In genomic region chr18:62714671-62715438, GRCh38 we compare ENCODE assay signal across 8 cellular contexts. TPM values are rescaled to one million over a fixed set of nuclear protein-coding genes. Genes with fewer than 3 reads are reported as not detected.
DNase-seq lines count a peak whose midpoint lies in the region; ATAC-seq, FAIRE-seq and TF ChIP-seq lines count a peak whose summit lies in the region.

No MANE protein-coding gene starts in this region.

- H3K79me2 ChIP-seq in astrocyte (ENCODE audit: insufficient read depth, low read length): peaks cover 37% of the 10 kb centered on the region

- peak; percentile 76 for FAIRE-seq in astrocyte (lab: Jason Lieb, UNC)
- FAIRE-seq in urothelium cell line (lab: Jason Lieb, UNC): no peak

- no peaks in the 10 kb centered on the region for H3K27me3 Mint-ChIP-seq in astrocyte (ENCODE audit: low read depth, unreplicated experiment)

- TF ChIP-seq POLR2A in GM18505 (IDR thresholded peaks at IDR 0.05; ENCODE audit: borderline replicate concordance, extremely low read depth, insufficient read depth, insufficient read length): no peak

- H3K4me3 ChIP-seq in astrocyte (ENCODE audit: insufficient read depth, low read depth, low read length): peak overlapping the region; percentile 52
- H3K4me3 ChIP-seq in right cardiac atrium (ENCODE audit: low read length): peak overlapping the region; percentile 90
- H3K4me3 ChIP-seq in psoas muscle: peak overlapping the region; percentile 79

- H3K9me3 ChIP-seq in astrocyte (ENCODE audit: insufficient read depth, low read depth, low read length) (no peaks in the 10 kb centered on the region), right cardiac atrium (ENCODE audit: control insufficient read depth, low read length) (no peaks in the 10 kb centered on the region), psoas muscle (no peaks in the 10 kb centered on the region)

- H3K4me2 ChIP-seq in astrocyte (ENCODE audit: low read length): peak overlapping the region; percentile 95

- H3K4me1 Mint-ChIP-seq in astrocyte (ENCODE audit: low read depth, unreplicated experiment): peaks cover 6% of the 10 kb centered on the region

- H3K27ac ChIP-seq in astrocyte (ENCODE audit: low read depth, low read length): peak overlapping the region; percentile 83
- peak overlapping the region; percentile 95 for H3K27ac ChIP-seq in right cardiac atrium (ENCODE audit: low read length)
- H3K27ac ChIP-seq in psoas muscle: peak overlapping the region; percentile 88

- DNase-seq in NCI-H187 treated with DMSO at 0.1 percent for 48 hours (lab: John Stamatoyannopoulos, UW): peak; percentile 97
- peak; percentile 89 for DNase-seq in T-helper 22 cell (ENCODE audit: low read depth)
- DNase-seq in astrocyte (ENCODE audit: low read depth): peak; percentile 99
- peak; percentile 100 for DNase-seq in right cardiac atrium
- DNase-seq in psoas muscle: peak; percentile 100
- peak; percentile 94 for DNase-seq in urothelium cell line (ENCODE audit: low spot score)

- peak overlapping the region; percentile 85 for H3K4me3 Mint-ChIP-seq in astrocyte (ENCODE audit: unreplicated experiment)

- intact Hi-C loops in right cardiac atrium (cut with DNase I): loop anchor here (2.0 to 10.0 kb wide), 6 partner anchors 87 to 270 kb away; no protein-coding TSS in a partner anchor
- intact Hi-C loops in psoas muscle (cut with DNase I): loop anchor here (1.0 to 10.0 kb wide), 9 partner anchors 120 to 710 kb away; partner anchors contain the start of genes PIGN (in 1 of the 2), RELCH (in 1 of the 2) and VPS4B (in 1 of the 2)

- H3K36me3 Mint-ChIP-seq in astrocyte (ENCODE audit: low read depth, unreplicated experiment): no peaks in the 10 kb centered on the region

- no peaks in the 10 kb centered on the region for H3K27me3 ChIP-seq in astrocyte (ENCODE audit: insufficient read depth, low read length)
- H3K27me3 ChIP-seq in right cardiac atrium (ENCODE audit: control insufficient read depth, insufficient read depth): no peaks in the 10 kb centered on the region
- no peaks in the 10 kb centered on the region for H3K27me3 ChIP-seq in psoas muscle (ENCODE audit: insufficient read depth in 3 of 3, low read length in 2 of 3)

- H3K27ac Mint-ChIP-seq in astrocyte (ENCODE audit: unreplicated experiment): peak overlapping the region; percentile 98

- 2% methylated on average over 50 of the region's 50 CpGs for WGBS in right cardiac atrium
- 1 to 3% (median 2%) methylated on average over 47 to 50 of the region's 50 CpGs for WGBS in psoas muscle, 3 donors

- TF ChIP-seq CTCF in astrocyte (IDR thresholded peaks at IDR 0.05; ENCODE audit: insufficient read depth, low read depth, low read length) (peak; percentile 85), psoas muscle (IDR thresholded peaks at IDR 0.05) (peak; percentile 77)

- H3K36me3 ChIP-seq in astrocyte (ENCODE audit: insufficient read depth, low read length) (no peaks in the 10 kb centered on the region), psoas muscle (ENCODE audit: insufficient read depth in 1 of 2, low read depth in 1 of 2) (no peaks in the 10 kb centered on the region)

- no peaks in the 10 kb centered on the region for H3K9me3 Mint-ChIP-seq in astrocyte (ENCODE audit: unreplicated experiment)

- H4K20me1 ChIP-seq in astrocyte (ENCODE audit: insufficient read depth, low read length): peaks cover 13% of the 10 kb centered on the region

- H3K4me1 ChIP-seq in astrocyte (ENCODE audit: insufficient read depth, low read length): peaks cover 10% of the 10 kb centered on the region
- H3K4me1 ChIP-seq in right cardiac atrium (ENCODE audit: control insufficient read depth, insufficient read depth, low read length): no peaks in the 10 kb centered on the region
- H3K4me1 ChIP-seq in psoas muscle: peaks cover 22% of the 10 kb centered on the region

- ATAC-seq in GM18505 (IDR thresholded peaks at IDR 0.05; ENCODE audit: unreplicated experiment): peak; percentile 61
- ATAC-seq in HG02970 (IDR thresholded peaks at IDR 0.05; ENCODE audit: low FRiP score, unreplicated experiment): peak; percentile 63
- peak; percentile 99 for ATAC-seq in right cardiac atrium
- ATAC-seq in psoas muscle: peak; percentile 96 to 99 (median 98)

- H3K9ac ChIP-seq in astrocyte (ENCODE audit: low read length): peak overlapping the region; percentile 83

- H2AFZ ChIP-seq in astrocyte (ENCODE audit: low read depth, low read length): peak overlapping the region; percentile 93

RNA-seq across cellular contexts. Expression of gene PHLPP1, which starts 0.5 kb away (rescaled TPM):
- total RNA-seq in astrocyte (11.2 and 13.3 TPM in 2 replicates), right cardiac atrium (1 to 10 TPM; 4.1 to 6.4 (median 5.3) TPM), psoas muscle (1 to 10 TPM; 3.5 to 6.4 (median 5.7) TPM)
- polyA plus RNA-seq in right cardiac atrium (1.7 TPM), psoas muscle (1 to 10 TPM in 2 of 3 donors, under 1 TPM in 1; 0.79 to 2.6 (median 2.5) TPM)

Comparison
In these comparisons a context has a peak if more than half of its experiments do, and no peak if none do; other contexts are left out.
1. Peak in every context shown above with its lines: DNase-seq, ATAC-seq, H3K4me3 ChIP-seq and H3K27ac ChIP-seq.